Comparison of ENCODE assay signal across 29 cellular contexts in the genomic region with DNA sequence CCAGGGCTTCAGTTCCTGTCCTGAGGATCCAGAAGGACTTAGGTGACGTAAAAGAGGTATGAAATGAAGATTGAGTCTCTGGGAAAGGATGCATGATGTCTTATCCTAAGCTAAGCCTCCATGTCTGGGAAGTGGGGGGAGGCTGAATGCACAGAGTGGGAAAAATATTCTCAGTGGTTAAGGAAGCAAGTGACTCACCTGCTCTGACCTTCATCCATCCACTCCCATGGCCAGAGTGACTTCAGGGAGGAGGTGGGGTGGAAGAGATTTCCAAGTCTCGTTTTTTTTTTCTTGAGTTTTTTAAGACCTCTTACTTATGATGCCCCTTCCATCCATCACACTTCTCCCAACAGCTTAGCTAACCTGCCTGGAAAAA. TPM values are rescaled to one million over a fixed set of nuclear protein-coding genes. Genes with fewer than 3 reads are reported as not detected.
DNase-seq lines count a peak whose midpoint lies in the region; ATAC-seq, FAIRE-seq and TF ChIP-seq lines count a peak whose summit lies in the region.
"Had no signal": no experiment of that assay in that cellular context is flagged by ENCODE, and none has a peak within 500 bp of the region (broad histone marks: within the 10 kb centered on the region; RNA-seq: fewer than 3 reads in every experiment).

No MANE protein-coding gene starts in this region.

- H4K20me1 ChIP-seq in astrocyte (ENCODE audit: insufficient read depth, low read length): no peaks in the 10 kb centered on the region

- peaks cover 4% of the 10 kb centered on the region for H3K4me1 Mint-ChIP-seq in astrocyte (ENCODE audit: low read depth, unreplicated experiment)
- no peaks in the 10 kb centered on the region for H3K4me1 Mint-ChIP-seq in activated T-helper 17 cell treated with anti-CD3 and anti-CD28 coated beads, Interleukin-2, amount 50 U/mL, for 72 hours
- H3K4me1 Mint-ChIP-seq: brain, CD14-positive monocyte, H9, neural progenitor cell, T-helper 17 cell had no signal

- TF ChIP-seq CTCF in astrocyte (IDR thresholded peaks at IDR 0.05; ENCODE audit: insufficient read depth, low read depth, low read length): no peak

- H3K27me3 ChIP-seq in astrocyte (ENCODE audit: insufficient read depth, low read length): no peaks in the 10 kb centered on the region
- H3K27me3 ChIP-seq: neural progenitor cell, pancreas, suprapubic skin had no signal

- no peak overlapping the region for H3K4me3 ChIP-seq in astrocyte (ENCODE audit: insufficient read depth, low read depth, low read length)
- H3K4me3 ChIP-seq: neural progenitor cell, pancreas, skin epidermis, suprapubic skin had no signal

- peak overlapping the region; percentile 8 for H3K9ac ChIP-seq in astrocyte (ENCODE audit: low read length)
- H3K9ac ChIP-seq: neural progenitor cell had no signal

- peak overlapping the region; percentile 53 for H2AFZ ChIP-seq in astrocyte (ENCODE audit: low read depth, low read length)
- H2AFZ ChIP-seq: neural progenitor cell had no signal

- H3K4me3 Mint-ChIP-seq in astrocyte (ENCODE audit: unreplicated experiment): no peak overlapping the region
- H3K4me3 Mint-ChIP-seq in activated T-helper 17 cell treated with anti-CD3 and anti-CD28 coated beads, Interleukin-2, amount 50 U/mL, for 72 hours: no peak overlapping the region
- H3K4me3 Mint-ChIP-seq: activated T-cell treated with anti-CD3 and anti-CD28 coated beads, Interleukin-2, amount 50 U/mL, for 72 hours; brain; CD14-positive monocyte; H9; neural progenitor cell; T-helper 17 cell had no signal

- H3K4me2 ChIP-seq in astrocyte (ENCODE audit: low read length): peak overlapping the region; percentile 69
- H3K4me2 ChIP-seq: neural progenitor cell had no signal

- no peaks in the 10 kb centered on the region for H3K36me3 Mint-ChIP-seq in astrocyte (ENCODE audit: low read depth, unreplicated experiment)
- no peaks in the 10 kb centered on the region for H3K36me3 Mint-ChIP-seq in activated T-helper 17 cell treated with anti-CD3 and anti-CD28 coated beads, Interleukin-2, amount 50 U/mL, for 72 hours (ENCODE audit: low read depth)
- H3K36me3 Mint-ChIP-seq: brain, CD14-positive monocyte, neural progenitor cell had no signal

- no peaks in the 10 kb centered on the region for H3K79me2 ChIP-seq in astrocyte (ENCODE audit: insufficient read depth, low read length)

- H3K4me1 ChIP-seq in astrocyte (ENCODE audit: insufficient read depth, low read length): peaks cover 8% of the 10 kb centered on the region
- H3K4me1 ChIP-seq: Caco-2, neural progenitor cell, pancreas, suprapubic skin had no signal

- H3K27ac ChIP-seq in astrocyte (ENCODE audit: low read depth, low read length): peak overlapping the region; percentile 34
- H3K27ac ChIP-seq: neural progenitor cell, pancreas, suprapubic skin had no signal

- H3K36me3 ChIP-seq in astrocyte (ENCODE audit: insufficient read depth, low read length): no peaks in the 10 kb centered on the region
- H3K36me3 ChIP-seq: neural progenitor cell, pancreas, suprapubic skin had no signal

- peaks cover 10% of the 10 kb centered on the region for H3K9me3 Mint-ChIP-seq in astrocyte (ENCODE audit: unreplicated experiment)
- peaks cover 6% of the 10 kb centered on the region for H3K9me3 Mint-ChIP-seq in activated T-helper 17 cell treated with anti-CD3 and anti-CD28 coated beads, Interleukin-2, amount 50 U/mL, for 72 hours
- H3K9me3 Mint-ChIP-seq: neural progenitor cell had no signal

- ATAC-seq in activated T-helper 17 cell treated with anti-CD3 and anti-CD28 coated beads, Interleukin-2, amount 50 U/mL, for 72 hours (replicated peaks): no peak
- ATAC-seq in HG03565 (IDR thresholded peaks at IDR 0.05; ENCODE audit: unreplicated experiment): no peak
- no peak for ATAC-seq in GM21576 (IDR thresholded peaks at IDR 0.05; ENCODE audit: unreplicated experiment)
- ATAC-seq: activated CD4-positive, CD25-positive, alpha-beta regulatory T cell treated with anti-CD3 and anti-CD28 coated beads, Interleukin-2, amount 50 U/mL, for 24 hours; activated T-cell treated with anti-CD3 and anti-CD28 coated beads, Interleukin-2, amount 50 U/mL, for 72 hours; T-helper 17 cell had no signal

- peaks cover 1% of the 10 kb centered on the region for H3K27me3 Mint-ChIP-seq in astrocyte (ENCODE audit: low read depth, unreplicated experiment)
- H3K27me3 Mint-ChIP-seq in activated T-helper 17 cell treated with anti-CD3 and anti-CD28 coated beads, Interleukin-2, amount 50 U/mL, for 72 hours: peaks cover 3% of the 10 kb centered on the region

- DNase-seq in A172 (ENCODE audit: low spot score) (peak; percentile 82), HT1080 (ENCODE audit: low read depth) (peak; percentile 72), astrocyte (ENCODE audit: low read depth) (peak; percentile 23), kidney tubule cell (ENCODE audit: low spot score) (peak; percentile 71), NCI-H69 (lab: John Stamatoyannopoulos, UW) (no peak)
- DNase-seq: 8988T; activated CD4-positive, alpha-beta T cell treated with anti-CD3 and anti-CD28 coated beads, Interleukin-2, amount 50 U/mL, for 4 hours; activated naive CD4-positive, alpha-beta T cell treated with Interleukin-2 at 50 U/mL for 16 hours; activated T-cell treated with anti-CD3 and anti-CD28 coated beads, Interleukin-2, amount 50 U/mL, for 72 hours; Caco-2; DMS79; H9; hypothalamus; mesendoderm; NCI-H1694; NCI-H510A; pancreas; stimulated activated naive CD4-positive, alpha-beta T cell treated with Interleukin-2 at 50 U/mL for 16 hours; T-helper 17 cell had no signal

- H3K27ac Mint-ChIP-seq in astrocyte (ENCODE audit: unreplicated experiment): no peak overlapping the region
- no peak overlapping the region for H3K27ac Mint-ChIP-seq in activated T-helper 17 cell treated with anti-CD3 and anti-CD28 coated beads, Interleukin-2, amount 50 U/mL, for 72 hours
- H3K27ac Mint-ChIP-seq: activated T-cell treated with anti-CD3 and anti-CD28 coated beads, Interleukin-2, amount 50 U/mL, for 72 hours; brain; CD14-positive monocyte; neural progenitor cell; T-helper 17 cell had no signal

- H3K9me3 ChIP-seq in astrocyte (ENCODE audit: insufficient read depth, low read depth, low read length): no peaks in the 10 kb centered on the region
- H3K9me3 ChIP-seq: Caco-2, pancreas, suprapubic skin had no signal

- no peak for FAIRE-seq in astrocyte (lab: Jason Lieb, UNC)
- FAIRE-seq: pancreas, TTC549 had no signal

RNA-seq across cellular contexts. Expression of gene POLD3, which starts 32.5 kb away (rescaled TPM):
- 28.7 and 41.1 TPM in 2 replicates for total RNA-seq in A172 (2014; rRNA removed; shearing (Covaris generic))
- 15.8 and 18.1 TPM in 2 replicates for total RNA-seq in HT1080 (2014; rRNA removed; shearing (Covaris generic))
- 13.7 and 15.4 TPM in 2 replicates for polyA plus RNA-seq in HT1080 (2015; cell fraction: cytosol; rRNA removed)
- 28.4 and 32.7 TPM in 2 replicates for polyA plus RNA-seq in HT1080 (2015; cell fraction: nucleus; rRNA removed)
- 6.5 and 7.5 TPM in 2 replicates for total RNA-seq in astrocyte
- total RNA-seq in activated T-helper 17 cell treated with anti-CD3 and anti-CD28 coated beads, Interleukin-2, amount 50 U/mL, for 72 hours: 10 to 100 TPM; 46.0 to 54.3 TPM
